ENCODE assay signal across 1 cellular context in genomic region chr19:52028027-52028779, GRCh38.
A peak's percentile ranks its signal among the peaks of the same experiment; 100 is the strongest.
TF ChIP-seq lines count a peak whose summit lies in the region.

Gene ZNF614, minus strand, starts transcription at chr19:52028379. Its CDS starts 2,634 bp downstream, at chr19:52025745.

TF ChIP-seq in K562, 482 proteins besides CTCF, POLR2A, EP300 and RAD21 (continued from another document and continues in another):
- no peak for TF ChIP-seq USF1 (CRISPR knock-in tag; IDR thresholded peaks at IDR 0.05)
- no peak for TF ChIP-seq FIP1L1 (IDR thresholded peaks at IDR 0.05; ENCODE audit: low read depth, low read length, poor library complexity, severe bottlenecking)
- TF ChIP-seq SIX5 (IDR thresholded peaks at IDR 0.05; ENCODE audit: borderline replicate concordance in 1 of 2, insufficient read depth in 1 of 2, low read depth in 1 of 2, low read length in 2 of 2), result peak; percentile 77 to 85
- TF ChIP-seq BCOR (IDR thresholded peaks at IDR 0.05), result 0 out of 2 replicates have a peak, but pooled peaks have one; percentile 39
- TF ChIP-seq RBM15 (IDR thresholded peaks at IDR 0.05; ENCODE audit: insufficient read depth, low read length), result no peak
- TF ChIP-seq ATF3 (IDR thresholded peaks at IDR 0.05), result peak; percentile 18; the same call in 1 of the 2 replicates
- TF ChIP-seq ATF3 (CRISPR knock-in tag; conservative IDR thresholded peaks at IDR 0.05), result no peak
- TF ChIP-seq SRSF1 (IDR thresholded peaks at IDR 0.05; ENCODE audit: low read depth, low read length), result no peak
- TF ChIP-seq ZNF398 (CRISPR knock-in tag; IDR thresholded peaks at IDR 0.05), result no peak
- TF ChIP-seq ZNF239 (CRISPR knock-in tag; IDR thresholded peaks at IDR 0.05), result no peak
- TF ChIP-seq SAFB2 (IDR thresholded peaks at IDR 0.05; ENCODE audit: borderline replicate concordance, low read depth, low read length, severe bottlenecking), result no peak
- no peak for TF ChIP-seq THRAP3 (IDR thresholded peaks at IDR 0.05; ENCODE audit: borderline replicate concordance)
- TF ChIP-seq ZNF133 (CRISPR knock-in tag; IDR thresholded peaks at IDR 0.05), result no peak
- TF ChIP-seq ETS2 (tag; IDR thresholded peaks at IDR 0.05; ENCODE audit: borderline replicate concordance, poor library complexity, severe bottlenecking), result no peak
- TF ChIP-seq ZBTB40 (IDR thresholded peaks at IDR 0.05), result peak; percentile 51
- no peak for TF ChIP-seq ZBTB40 (CRISPR knock-in tag; IDR thresholded peaks at IDR 0.05)
- TF ChIP-seq ZNF121 (CRISPR knock-in tag; conservative IDR thresholded peaks at IDR 0.05), result no peak
- TF ChIP-seq ZFX (CRISPR knock-in tag; IDR thresholded peaks at IDR 0.05), result peak; percentile 91
- TF ChIP-seq NKRF (IDR thresholded peaks at IDR 0.05; ENCODE audit: borderline replicate concordance), result peak; percentile 82; the same call in 1 of the 2 replicates
- no peak for TF ChIP-seq HDGF (IDR thresholded peaks at IDR 0.05)
- no peak for TF ChIP-seq ESRRB (CRISPR knock-in tag; IDR thresholded peaks at IDR 0.05; ENCODE audit: borderline replicate concordance)
- no peak for TF ChIP-seq ARID3A (IDR thresholded peaks at IDR 0.05; ENCODE audit: borderline replicate concordance, low read depth, low read length)
- TF ChIP-seq TEAD1 (CRISPR knock-in tag; IDR thresholded peaks at IDR 0.05), result peak; percentile 22 to 44; a peak in 1 of 4 replicates
- peak; percentile 71 for TF ChIP-seq FOSL1 (tag; conservative IDR thresholded peaks at IDR 0.05)
- TF ChIP-seq XRCC4 (IDR thresholded peaks at IDR 0.05; ENCODE audit: extremely low read depth, insufficient read depth, insufficient read length), result no peak
- peak; percentile 32; the same call in 1 of the 2 replicates for TF ChIP-seq SOX6 (IDR thresholded peaks at IDR 0.05)
- TF ChIP-seq HDAC1 (IDR thresholded peaks at IDR 0.05), result peak in 1 of 2 experiments; percentile 83; a peak in 2 of 4 replicates
- TF ChIP-seq CBFA2T3 (IDR thresholded peaks at IDR 0.05), result no peak
- TF ChIP-seq AFF1 (IDR thresholded peaks at IDR 0.05; ENCODE audit: low read depth in 1 of 2, partially characterized antibody in 2 of 2), result peak; percentile 34 to 42
- TF ChIP-seq ZBTB9 (CRISPR knock-in tag; IDR thresholded peaks at IDR 0.05), result peak; percentile 79; the same call in 1 of the 2 replicates
- TF ChIP-seq E2F5 (CRISPR knock-in tag; IDR thresholded peaks at IDR 0.05), result no peak; the same call in 1 of the 2 replicates
- TF ChIP-seq HNRNPH1 (optimal IDR thresholded peaks at IDR 0.05; ENCODE audit: low read depth, low read length), result no peak
- TF ChIP-seq FUS (optimal IDR thresholded peaks at IDR 0.05; ENCODE audit: low read depth, low read length), result no peak
- no peak for TF ChIP-seq NFXL1 (CRISPR knock-in tag; IDR thresholded peaks at IDR 0.05)
- TF ChIP-seq ZNF507 (tag; conservative IDR thresholded peaks at IDR 0.05), result no peak
- no peak for TF ChIP-seq CBX8 (IDR thresholded peaks at IDR 0.05; ENCODE audit: borderline replicate concordance, extremely low read depth, low read depth, low read length, poor library complexity, severe bottlenecking)
